In genomic region chr16:24543949-24544348, GRCh38 we compare ENCODE assay signal across 11 cellular contexts. TPM values are rescaled to one million over a fixed set of nuclear protein-coding genes. Genes with fewer than 3 reads are reported as not detected.
DNase-seq lines count a peak whose midpoint lies in the region; ATAC-seq, FAIRE-seq and TF ChIP-seq lines count a peak whose summit lies in the region.
"Had no signal": no experiment of that assay in that cellular context is flagged by ENCODE, and none has a peak within 500 bp of the region (broad histone marks: within the 10 kb centered on the region; RNA-seq: fewer than 3 reads in every experiment).

No MANE protein-coding gene starts in this region.

- peaks cover 96% of the 10 kb centered on the region for H3K79me2 ChIP-seq in astrocyte (ENCODE audit: insufficient read depth, low read length)

- H3K27ac Mint-ChIP-seq in astrocyte (ENCODE audit: unreplicated experiment) = no peak overlapping the region
- peak overlapping the region in 2 of 9 donors; percentile 12 to 45 for H3K27ac Mint-ChIP-seq in naive thymus-derived CD4-positive, alpha-beta T cell

- H3K4ac ChIP-seq in IMR-90 (ENCODE audit: low read depth, low read length) = no peak overlapping the region

- no peak overlapping the region for H4K8ac ChIP-seq in IMR-90 (ENCODE audit: low read depth in 2 of 2, low read length in 2 of 2)

- ATAC-seq in IMR-90 (ENCODE audit: low read depth) (no peak), HG03108 (IDR thresholded peaks at IDR 0.05; ENCODE audit: unreplicated experiment) (no peak), HG03139 (IDR thresholded peaks at IDR 0.05; ENCODE audit: unreplicated experiment) (no peak), HG02852 (IDR thresholded peaks at IDR 0.05; ENCODE audit: unreplicated experiment) (no peak)
- ATAC-seq in naive thymus-derived CD4-positive, alpha-beta T cell = no peak

- H3K4me2 ChIP-seq in BLaER1 (peak overlapping the region; percentile 86), IMR-90 (ENCODE audit: low read depth, low read length) (peak overlapping the region; percentile 93), astrocyte (ENCODE audit: low read length) (peak overlapping the region; percentile 84)

- H3K27ac ChIP-seq in BLaER1 (no peak overlapping the region), IMR-90 (ENCODE audit: insufficient read depth, low read length) (no peak overlapping the region), astrocyte (ENCODE audit: low read depth, low read length) (peak overlapping the region; percentile 41)
- H3K27ac ChIP-seq in naive thymus-derived CD4-positive, alpha-beta T cell (ENCODE audit: low read depth, low read length) = no peak overlapping the region

- dilution Hi-C loops in IMR-90 (cut with HindIII; ENCODE audit: low sequenced_read_pairs, unreplicated experiment) = no loop called here

- peak overlapping the region; percentile 54 for H3K4me3 Mint-ChIP-seq in astrocyte (ENCODE audit: unreplicated experiment)
- H3K4me3 Mint-ChIP-seq in naive thymus-derived CD4-positive, alpha-beta T cell = peak overlapping the region; percentile 43 to 100 (median 73)

- H2BK5ac ChIP-seq in IMR-90 (ENCODE audit: low read depth, low read length, poor library complexity, severe bottlenecking) = no peak overlapping the region

- H2BK20ac ChIP-seq in IMR-90 (ENCODE audit: low read depth, low read length) = no peak overlapping the region

- H3K9ac ChIP-seq in BLaER1 (peak overlapping the region; percentile 44), IMR-90 (ENCODE audit: low read depth, low read length) (no peak overlapping the region), astrocyte (ENCODE audit: low read length) (peak overlapping the region; percentile 5)

- no peak overlapping the region for H2AK5ac ChIP-seq in IMR-90 (ENCODE audit: low read depth, low read length)

- H3K79me1 ChIP-seq in IMR-90 (ENCODE audit: low read depth in 1 of 2, low read length in 2 of 2) = peaks cover 3 to 24% of the 10 kb centered on the region in 2 experiments; a peak in 3 of 4 replicates

- no peak overlapping the region for H3K23ac ChIP-seq in IMR-90 (ENCODE audit: low read depth, low read length)

- H2BK15ac ChIP-seq in IMR-90 (ENCODE audit: low read depth, low read length) = no peak overlapping the region

- no peak overlapping the region for H4K91ac ChIP-seq in IMR-90 (ENCODE audit: insufficient read depth, low read depth, low read length)

- no peak overlapping the region for H4K5ac ChIP-seq in IMR-90 (ENCODE audit: low read depth, low read length)

- peaks cover 93% of the 10 kb centered on the region for H4K20me1 ChIP-seq in BLaER1
- H4K20me1 ChIP-seq in IMR-90 (ENCODE audit: insufficient read depth, low read length) = peaks cover 61% of the 10 kb centered on the region
- H4K20me1 ChIP-seq in astrocyte (ENCODE audit: insufficient read depth, low read length) = peaks cover 81% of the 10 kb centered on the region

- H2BK120ac ChIP-seq in IMR-90 (ENCODE audit: low read depth, low read length) = no peak overlapping the region

- no TSS peak for BruUV-seq in IMR-90 (replicated peaks; lab: Mats Ljungman, UMichigan)

- no peak overlapping the region for H2AFZ ChIP-seq in IMR-90 (replicated peaks; ENCODE audit: low read length, poor library complexity)
- H2AFZ ChIP-seq in astrocyte (ENCODE audit: low read depth, low read length) = no peak overlapping the region

- no peak overlapping the region; the same call in 1 of the 2 replicates for H3K4me3 ChIP-seq in BLaER1
- H3K4me3 ChIP-seq in IMR-90 (ENCODE audit: insufficient read depth, low read depth, low read length) = no peak overlapping the region
- peak overlapping the region; percentile 9 for H3K4me3 ChIP-seq in astrocyte (ENCODE audit: insufficient read depth, low read depth, low read length)
- H3K4me3 ChIP-seq in naive thymus-derived CD4-positive, alpha-beta T cell (ENCODE audit: low read length) = peak overlapping the region; percentile 30

- H3K14ac ChIP-seq in IMR-90 (replicated peaks; ENCODE audit: low read depth, low read length) = no peak overlapping the region

- no peaks in the 10 kb centered on the region for H3K9me3 Mint-ChIP-seq in astrocyte (ENCODE audit: unreplicated experiment)
- no peaks in the 10 kb centered on the region for H3K9me3 Mint-ChIP-seq in naive thymus-derived CD4-positive, alpha-beta T cell

- H3K36me3 Mint-ChIP-seq in astrocyte (ENCODE audit: low read depth, unreplicated experiment) = peaks cover 4% of the 10 kb centered on the region
- H3K36me3 Mint-ChIP-seq in naive thymus-derived CD4-positive, alpha-beta T cell = peaks cover 5 to 38% (median 27%) of the 10 kb centered on the region in 5 donors

- WGBS in IMR-90 (ENCODE audit: extremely low coverage in 2 of 2, insufficient read length in 1 of 2), 2 experiments = no CpG with 5 or more reads among the region's 2 CpGs

- POLR2A ChIA-PET in IMR-90 (lab: Charles Lee; ENCODE audit: unreplicated experiment) = no interaction called here
- POLR2A ChIA-PET in naive thymus-derived CD4-positive, alpha-beta T cell (lab: Charles Lee) = interaction anchor here (0.5 to 0.9 kb wide), 2 partner anchors 713 to 1298 kb away, joined by 3 read pairs; no protein-coding TSS in a partner anchor

- no peak overlapping the region for H3K56ac ChIP-seq in IMR-90 (ENCODE audit: extremely low read depth, insufficient read depth, low read length)

- H3K27me3 Mint-ChIP-seq in astrocyte (ENCODE audit: low read depth, unreplicated experiment) = no peaks in the 10 kb centered on the region
- peaks cover 0 to 2% (median 0%) of the 10 kb centered on the region in 5 donors for H3K27me3 Mint-ChIP-seq in naive thymus-derived CD4-positive, alpha-beta T cell

- intact Hi-C loops in IMR-90 (cut with micrococcal nuclease) = loop anchor here (10.0 kb wide), 1 partner anchor 711 kb away; the partner anchor contains the start of gene ZKSCAN2
- intact Hi-C loops in naive thymus-derived CD4-positive, alpha-beta T cell (cut with micrococcal nuclease) = loop anchor here (1.0 to 10.0 kb wide), 3 partner anchors 7 to 261 kb away; no protein-coding TSS in a partner anchor

- in situ Hi-C loops in IMR-90 (cut with MboI; ENCODE audit: low sequenced_read_pairs) = loop anchor here (25.0 kb wide), 1 partner anchor 693 kb away; no protein-coding TSS in a partner anchor

- H3K18ac ChIP-seq in IMR-90 (ENCODE audit: low read depth, low read length) = no peak overlapping the region

- H3K4me1 Mint-ChIP-seq in astrocyte (ENCODE audit: low read depth, unreplicated experiment) = peaks cover 10% of the 10 kb centered on the region
- H3K4me1 Mint-ChIP-seq in naive thymus-derived CD4-positive, alpha-beta T cell = peaks cover 45 to 73% (median 61%) of the 10 kb centered on the region in 7 donors

- no peak for TF ChIP-seq RAD21 in IMR-90 (IDR thresholded peaks at IDR 0.05; ENCODE audit: low read length)

- FAIRE-seq in astrocyte (lab: Jason Lieb, UNC) = no peak

- H2AK9ac ChIP-seq in IMR-90 (replicated peaks; ENCODE audit: low read depth, low read length, poor library complexity) = no peak overlapping the region

- peaks cover 3% of the 10 kb centered on the region; the same call in 1 of the 2 replicates for H3K9me1 ChIP-seq in IMR-90 (ENCODE audit: insufficient read depth, low read length)

- CTCF ChIA-PET in IMR-90 (lab: Yijun Ruan, JAX) = interaction anchor here (0.6 to 1.1 kb wide), 2 partner anchors 27 to 86 kb away, joined by 3 read pairs; no protein-coding TSS in a partner anchor
- CTCF ChIA-PET in naive thymus-derived CD4-positive, alpha-beta T cell (lab: Charles Lee) = no interaction called here

- DNase-seq in IMR-90 = no peak
- DNase-seq in astrocyte (ENCODE audit: low read depth) = peak; percentile 8
- DNase-seq in naive thymus-derived CD4-positive, alpha-beta T cell = no peak
- no peak for DNase-seq in SW480 (ENCODE audit: low spot score)
- DNase-seq: midbrain; NCI-H446 treated with DMSO at 0.1 percent for 48 hours; stimulated activated CD4-positive, alpha-beta T cell treated with anti-CD3 and anti-CD28 coated beads, Interleukin-1b, Interleukin-23, amount 100 ng/mL, for 48 hours had no signal

- peaks cover 33% of the 10 kb centered on the region for H3K4me1 ChIP-seq in BLaER1
- H3K4me1 ChIP-seq in IMR-90 (ENCODE audit: control insufficient read depth, insufficient read depth, low read length) = peaks cover 4% of the 10 kb centered on the region; the same call in 1 of the 2 replicates
- H3K4me1 ChIP-seq in astrocyte (ENCODE audit: insufficient read depth, low read length) = peaks cover 22% of the 10 kb centered on the region
- peaks cover 27 to 52% of the 10 kb centered on the region in 2 donors for H3K4me1 ChIP-seq in naive thymus-derived CD4-positive, alpha-beta T cell (ENCODE audit: control insufficient read depth in 2 of 2, insufficient read depth in 2 of 2, low read length in 2 of 2)

- no peaks in the 10 kb centered on the region for H3K27me3 ChIP-seq in BLaER1
- H3K27me3 ChIP-seq in IMR-90 (ENCODE audit: control insufficient read depth, insufficient read depth, low read length) = no peaks in the 10 kb centered on the region
- no peaks in the 10 kb centered on the region for H3K27me3 ChIP-seq in astrocyte (ENCODE audit: insufficient read depth, low read length)
- H3K27me3 ChIP-seq in naive thymus-derived CD4-positive, alpha-beta T cell (ENCODE audit: control insufficient read depth in 2 of 2, insufficient read depth in 2 of 2, low read length in 2 of 2) = no peaks in the 10 kb centered on the region

- H3K9me3 ChIP-seq in BLaER1 = no peaks in the 10 kb centered on the region
- no peaks in the 10 kb centered on the region for H3K9me3 ChIP-seq in IMR-90 (ENCODE audit: control insufficient read depth, insufficient read depth, low read length)
- H3K9me3 ChIP-seq in astrocyte (ENCODE audit: insufficient read depth, low read depth, low read length) = no peaks in the 10 kb centered on the region
- no peaks in the 10 kb centered on the region for H3K9me3 ChIP-seq in naive thymus-derived CD4-positive, alpha-beta T cell (ENCODE audit: control insufficient read depth in 2 of 3, low read length in 3 of 3)

- TF ChIP-seq CTCF in IMR-90 (conservative IDR thresholded peaks at IDR 0.05; ENCODE audit: low read depth, low read length) = no peak
- no peak for TF ChIP-seq CTCF in astrocyte (IDR thresholded peaks at IDR 0.05; ENCODE audit: insufficient read depth, low read depth, low read length)

- H3K36me3 ChIP-seq in BLaER1 = peaks cover 48% of the 10 kb centered on the region
- peaks cover 8% of the 10 kb centered on the region for H3K36me3 ChIP-seq in IMR-90 (ENCODE audit: control insufficient read depth, insufficient read depth, low read length)
- H3K36me3 ChIP-seq in astrocyte (ENCODE audit: insufficient read depth, low read length) = peaks cover 20% of the 10 kb centered on the region
- peaks cover 5 to 39% (median 13%) of the 10 kb centered on the region in 3 experiments for H3K36me3 ChIP-seq in naive thymus-derived CD4-positive, alpha-beta T cell (ENCODE audit: control insufficient read depth in 2 of 3, insufficient read depth in 3 of 3, low read length in 3 of 3)

- no peak for TF ChIP-seq POLR2A in IMR-90 (IDR thresholded peaks at IDR 0.05; ENCODE audit: low read depth, low read length)

RNA-seq across cellular contexts. Expression of gene RBBP6, which starts 4.6 kb away (rescaled TPM):
- total RNA-seq in IMR-90 (2012; rRNA removed) = 7.2 and 13.6 TPM in 2 replicates
- polyA plus RNA-seq in IMR-90 (2012; rRNA removed) = 15.2 and 17.8 TPM in 2 replicates
- polyA plus RNA-seq in IMR-90 (2012; cell fraction: cytosol; rRNA removed) = 5.8 and 10.1 TPM in 2 replicates
- polyA plus RNA-seq in IMR-90 (2012; cell fraction: nucleus; rRNA removed; ENCODE audit: low replicate concordance) = 38.0 and 58.9 TPM in 2 replicates
- total RNA-seq in astrocyte = 42.3 and 44.8 TPM in 2 replicates
- 100 to 1,000 TPM in 3 of 5 experiments, 10 to 100 TPM in 2; 70.5 to 137 (median 106) TPM for total RNA-seq in naive thymus-derived CD4-positive, alpha-beta T cell
- polyA plus RNA-seq in naive thymus-derived CD4-positive, alpha-beta T cell = 10 to 100 TPM; 17.0 to 18.7 TPM

Comparison
In these comparisons a context has a peak if more than half of its experiments do, and no peak if none do; other contexts are left out.
1. H3K4me3 ChIP-seq: peak in astrocyte (single experiment) and naive thymus-derived CD4-positive, alpha-beta T cell (single experiment); none in BLaER1 (single experiment) and IMR-90 (single experiment).
2. Peak in every context shown above with its lines, with median percentiles within 50 percentile points of each other: H3K4me2 ChIP-seq.